21 cellular contexts compared by ENCODE assay signal in the genomic region with DNA sequence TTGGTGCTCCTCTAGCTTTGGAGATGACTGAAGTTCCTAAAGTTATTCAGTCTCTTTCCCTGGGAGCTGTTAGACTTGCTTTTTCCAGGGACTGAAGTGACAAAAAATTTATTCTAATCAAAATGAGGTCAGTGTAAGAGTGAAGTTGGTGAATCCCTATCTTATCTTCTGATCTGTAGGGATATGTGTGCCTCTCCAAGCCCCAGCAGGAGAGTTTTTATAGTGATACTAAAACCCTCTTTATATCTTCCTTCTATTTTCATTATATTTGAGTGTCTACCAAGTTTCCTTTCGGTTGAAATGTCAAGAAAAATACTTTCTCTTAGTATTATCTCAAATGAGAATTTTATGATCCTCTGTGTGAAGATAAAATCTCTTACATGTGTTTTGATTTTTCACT.
"Had no signal": no experiment of that assay in that cellular context is flagged by ENCODE, and none has a peak within 500 bp of the region (broad histone marks: within the 10 kb centered on the region; RNA-seq: fewer than 3 reads in every experiment).

No MANE protein-coding gene starts in this region.

- H3K4me3 ChIP-seq: gastroesophageal sphincter, lung, transverse colon, uterus had no signal

- H3K9me3 ChIP-seq: gastroesophageal sphincter, transverse colon, uterus had no signal

- ATAC-seq: activated T-cell treated with anti-CD3 and anti-CD28 coated beads, Interleukin-2, amount 50 U/mL, for 72 hours; gastroesophageal sphincter; sciatic nerve; stimulated activated effector memory CD8-positive, alpha-beta T cell treated with anti-CD3 and anti-CD28 coated beads, Interleukin-12 subunit alpha, Interleukin-12 subunit beta, amount 100 ng/mL, for 72 hours had no signal

- H3K36me3 ChIP-seq: gastroesophageal sphincter, transverse colon, uterus had no signal

- H3K27me3 ChIP-seq: gastroesophageal sphincter, transverse colon, uterus had no signal

- DNase-seq: activated CD4-positive, alpha-beta memory T cell treated with anti-CD3 and anti-CD28 coated beads, Interleukin-2, amount 10 ng/mL, durations not matched to agents 7 days and 5 days; activated CD4-positive, alpha-beta T cell treated with anti-CD3 and anti-CD28 coated beads for 48 hours; activated effector memory CD4-positive, alpha-beta T cell treated with Interleukin-2 at 50 U/mL for 16 hours; activated naive CD4-positive, alpha-beta T cell treated with anti-CD3 and anti-CD28 coated beads for 36 hours; activated naive CD8-positive, alpha-beta T cell treated with anti-CD3 and anti-CD28 coated beads, Interleukin-2, amount 10 ng/mL, durations not matched to agents 7 days and 5 days; activated T-cell treated with anti-CD3 and anti-CD28 coated beads, Interleukin-2, amount 50 U/mL, for 72 hours; amygdala; head of caudate nucleus; nephron progenitor cell; nucleus accumbens; posterior cingulate gyrus; small intestine; stimulated activated CD4-positive, alpha-beta T cell treated with anti-CD3 and anti-CD28 coated beads, Interleukin-2, amount 100 ng/mL, for 24 hours; T1000; transverse colon; uterus had no signal

- H3K27ac ChIP-seq: epithelial cell of prostate, gastroesophageal sphincter had no signal
